Comparison of ENCODE assay signal across 24 cellular contexts in genomic region chr9:137136261-137136925, GRCh38. TPM values are rescaled to one million over a fixed set of nuclear protein-coding genes. Genes with fewer than 3 reads are reported as not detected.
DNase-seq lines count a peak whose midpoint lies in the region; ATAC-seq and TF ChIP-seq lines count a peak whose summit lies in the region.
"Had no signal": no experiment of that assay in that cellular context is flagged by ENCODE, and none has a peak within 500 bp of the region (broad histone marks: within the 10 kb centered on the region; RNA-seq: fewer than 3 reads in every experiment).

No MANE protein-coding gene starts in this region.

- no peak overlapping the region for H3K4me3 Mint-ChIP-seq in endodermal cell
- H3K4me3 Mint-ChIP-seq: CD4-positive, alpha-beta memory T cell; HFFc6 had no signal

- TF ChIP-seq CTCF in endodermal cell (conservative IDR thresholded peaks at IDR 0.05), result no peak

- H3K36me3 Mint-ChIP-seq in endodermal cell (ENCODE audit: low read depth), result no peaks in the 10 kb centered on the region
- H3K36me3 Mint-ChIP-seq: CD4-positive, alpha-beta memory T cell had no signal

- H3K4me1 Mint-ChIP-seq in endodermal cell, result no peaks in the 10 kb centered on the region

- no peak overlapping the region for H3K4me2 ChIP-seq in mesenchymal stem cell (ENCODE audit: low read length, poor library complexity, severe bottlenecking)

- no peak overlapping the region for H3K4ac ChIP-seq in mesenchymal stem cell (ENCODE audit: low read depth in 1 of 2, low read length in 2 of 2)

- no peak overlapping the region for H3K23ac ChIP-seq in mesenchymal stem cell (ENCODE audit: low read length in 2 of 2)

- H2AK5ac ChIP-seq in mesenchymal stem cell (ENCODE audit: low read length, severe bottlenecking), result no peak overlapping the region

- WGBS in endodermal cell (ENCODE audit: insufficient coverage in 1 of 2, insufficient read length in 1 of 2), 2 experiments, result 45 to 53% methylated on average over 23 to 28 of the region's 28 CpGs
- WGBS in mesenchymal stem cell, result 45% methylated on average over 28 of the region's 28 CpGs

- H3K9ac ChIP-seq in endodermal cell (ENCODE audit: extremely low read depth, low read length, poor library complexity, severe bottlenecking) (no peak overlapping the region), mesenchymal stem cell (ENCODE audit: low read length) (no peak overlapping the region)

- H3K27me3 Mint-ChIP-seq in endodermal cell (ENCODE audit: insufficient read depth), result peaks cover 78% of the 10 kb centered on the region

- H3K27ac Mint-ChIP-seq in endodermal cell, result no peak overlapping the region
- H3K27ac Mint-ChIP-seq: activated T-helper 2 cell treated with anti-CD3 and anti-CD28 coated beads, Interferon-gamma antibody, Interleukin-2, Interleukin-4, amounts not matched to agents 10 μg/mL and 5 μg/mL and 100 μg/mL, durations not matched to agents 14 hours and 24 hours and 36 hours; HFFc6 had no signal

- H2AFZ ChIP-seq in mesenchymal stem cell (ENCODE audit: low read depth, low read length), result no peak overlapping the region

- no peak overlapping the region for H2BK120ac ChIP-seq in mesenchymal stem cell (ENCODE audit: low read depth, low read length)

- H3K14ac ChIP-seq in mesenchymal stem cell (ENCODE audit: low read length in 2 of 2), result no peak overlapping the region

- H3K4me3 ChIP-seq in endodermal cell (ENCODE audit: low read length) (no peak overlapping the region), mesenchymal stem cell (ENCODE audit: insufficient read depth in 1 of 2, low read depth in 1 of 2, low read length in 2 of 2) (no peak overlapping the region)
- H3K4me3 ChIP-seq: gastroesophageal sphincter, ovary, tibial nerve had no signal

- H3K18ac ChIP-seq in mesenchymal stem cell (ENCODE audit: low read depth in 1 of 2, low read length in 2 of 2), result no peak overlapping the region

- peaks cover 83% of the 10 kb centered on the region for H3K27me3 ChIP-seq in endodermal cell (ENCODE audit: control insufficient read depth, insufficient read depth, low read length, poor library complexity, severe bottlenecking)
- H3K27me3 ChIP-seq in mesenchymal stem cell (ENCODE audit: control insufficient read depth in 1 of 2, insufficient read depth in 1 of 2, low read length in 2 of 2), result peaks cover 49 to 54% of the 10 kb centered on the region in 2 experiments

- no peaks in the 10 kb centered on the region for H3K79me1 ChIP-seq in mesenchymal stem cell (replicated peaks; ENCODE audit: low read length, poor library complexity, severe bottlenecking)

- no peak overlapping the region for H4K91ac ChIP-seq in mesenchymal stem cell (ENCODE audit: low read length)

- no peak overlapping the region for H2BK15ac ChIP-seq in mesenchymal stem cell (ENCODE audit: low read depth, poor library complexity, severe bottlenecking)

- no peak overlapping the region for H2BK12ac ChIP-seq in mesenchymal stem cell (ENCODE audit: low read length in 2 of 2)

- DNase-seq in Right ventricle myocardium inferior (ENCODE audit: missing footprints), result peak; percentile 59
- no peak for DNase-seq in left ventricle myocardium superior
- DNase-seq in NCI-H345 treated with DMSO at 0.1 percent for 48 hours (lab: John Stamatoyannopoulos, UW; ENCODE audit: unreplicated experiment), result peak; percentile 17
- DNase-seq in endodermal cell, result peak; percentile 60
- no peak for DNase-seq in mesenchymal stem cell
- DNase-seq in activated CD8-positive, alpha-beta memory T cell treated with anti-CD3 and anti-CD28 coated beads, Interleukin-2, amount 50 U/mL, for 4 hours, result no peak
- no peak for DNase-seq in NAMALWA (ENCODE audit: low spot score)
- DNase-seq: activated CD4-positive, alpha-beta T cell treated with anti-CD3 and anti-CD28 coated beads for 1 hour; CD4-positive, alpha-beta memory T cell; HFFc6; NCI-H2029 treated with DMSO at 0.1 percent for 48 hours; OCI-M1; ovary; stimulated activated naive CD8-positive, alpha-beta T cell treated with anti-CD3 and anti-CD28 coated beads, Interleukin-15, Interleukin-2, amounts not matched to agents 100 U/mL and 50 U/mL, for 24 hours had no signal

- H2BK5ac ChIP-seq in mesenchymal stem cell (ENCODE audit: low read depth, low read length, poor library complexity, severe bottlenecking), result no peak overlapping the region

- no peaks in the 10 kb centered on the region for H3K9me3 Mint-ChIP-seq in endodermal cell
- H3K9me3 Mint-ChIP-seq: activated T-helper 2 cell treated with anti-CD3 and anti-CD28 coated beads, Interferon-gamma antibody, Interleukin-2, Interleukin-4, amounts not matched to agents 10 μg/mL and 5 μg/mL and 100 μg/mL, durations not matched to agents 14 hours and 24 hours and 36 hours; HFFc6 had no signal

- intact Hi-C loops in Right ventricle myocardium inferior (cut with DNase I) (no loop called here), left ventricle myocardium superior (cut with micrococcal nuclease) (no loop called here)

- H3K9me3 ChIP-seq in endodermal cell (ENCODE audit: control insufficient read depth, low read length), result no peaks in the 10 kb centered on the region
- H3K9me3 ChIP-seq in mesenchymal stem cell (ENCODE audit: control insufficient read depth, low read length), result no peaks in the 10 kb centered on the region
- H3K9me3 ChIP-seq: ovary had no signal

- H3K4me1 ChIP-seq in endodermal cell (ENCODE audit: control insufficient read depth, insufficient read depth, low read length) (no peaks in the 10 kb centered on the region), mesenchymal stem cell (ENCODE audit: control insufficient read depth, insufficient read depth, low read depth, low read length) (peaks cover 6% of the 10 kb centered on the region)

- H3K36me3 ChIP-seq in endodermal cell (ENCODE audit: control insufficient read depth, insufficient read depth, low read length) (no peaks in the 10 kb centered on the region), mesenchymal stem cell (ENCODE audit: control insufficient read depth in 1 of 2, insufficient read depth in 2 of 2, low read depth in 1 of 2, low read length in 2 of 2) (peaks cover 0 to 8% of the 10 kb centered on the region in 2 experiments)
- H3K36me3 ChIP-seq: gastroesophageal sphincter, ovary, tibial nerve had no signal

- no peak overlapping the region for H4K8ac ChIP-seq in mesenchymal stem cell (ENCODE audit: low read length)

- H3K27ac ChIP-seq in endodermal cell (ENCODE audit: low read depth, low read length) (no peak overlapping the region), mesenchymal stem cell (ENCODE audit: low read length, poor library complexity, severe bottlenecking) (no peak overlapping the region)
- H3K27ac ChIP-seq: gastroesophageal sphincter, ovary, tibial nerve had no signal

- ATAC-seq in Right ventricle myocardium inferior (no peak), left ventricle myocardium superior (no peak), HG02610 (IDR thresholded peaks at IDR 0.05; ENCODE audit: unreplicated experiment) (no peak)
- ATAC-seq: gastroesophageal sphincter; sciatic nerve; stimulated activated naive CD8-positive, alpha-beta T cell treated with anti-CD3 and anti-CD28 coated beads, Interleukin-15, Interleukin-2, amounts not matched to agents 100 U/mL and 50 U/mL, for 24 hours had no signal

RNA-seq across cellular contexts. Expression of gene GRIN1, which starts 2.6 kb away (rescaled TPM):
- total RNA-seq in Right ventricle myocardium inferior (not detected), left ventricle myocardium superior (not detected), endodermal cell (under 1 TPM; 0.35 to 0.73 TPM)
- 0.04 TPM for polyA plus RNA-seq in endodermal cell (2013, experiment 1 of 2)
- polyA plus RNA-seq in endodermal cell (2013, experiment 2 of 2), result 0.12 TPM
- 0.07 TPM for polyA plus RNA-seq in mesenchymal stem cell (2013, experiment 1 of 2)
- polyA plus RNA-seq in mesenchymal stem cell (2013, experiment 2 of 2), result 0.01 TPM
- total RNA-seq: CD4-positive, alpha-beta memory T cell; sciatic nerve had no signal
- polyA plus RNA-seq: CD4-positive, alpha-beta memory T cell; ovary had no signal

RNA-seq across cellular contexts. Expression of gene DPP7, which starts 21.9 kb away (rescaled TPM):
- 143 TPM for total RNA-seq in Right ventricle myocardium inferior
- 155 TPM for total RNA-seq in left ventricle myocardium superior
- total RNA-seq in endodermal cell, result 10 to 100 TPM; 20.1 to 30.6 TPM
- polyA plus RNA-seq in endodermal cell (2013, experiment 1 of 2), result 28.4 TPM
- polyA plus RNA-seq in endodermal cell (2013, experiment 2 of 2), result 21.6 TPM
- polyA plus RNA-seq in mesenchymal stem cell (2013, experiment 1 of 2), result 101 TPM
- 96.2 TPM for polyA plus RNA-seq in mesenchymal stem cell (2013, experiment 2 of 2)

RNA-seq across cellular contexts. Expression of gene LRRC26, which starts 33.5 kb away (rescaled TPM):
- total RNA-seq in Right ventricle myocardium inferior, result not detected
- not detected for total RNA-seq in left ventricle myocardium superior
- total RNA-seq in endodermal cell, result under 1 TPM in 1 of 2 donors, not detected in 1; 0.53 TPM
- 0.39 TPM for polyA plus RNA-seq in endodermal cell (2013, experiment 1 of 2)
- not detected for polyA plus RNA-seq in endodermal cell (2013, experiment 2 of 2)
- polyA plus RNA-seq in mesenchymal stem cell (2013, experiment 1 of 2), result not detected
- not detected for polyA plus RNA-seq in mesenchymal stem cell (2013, experiment 2 of 2)
- total RNA-seq: CD4-positive, alpha-beta memory T cell; HFFc6; MCF 10A; sciatic nerve; T-helper 2 cell treated with Interferon-gamma antibody and Interleukin-4, amounts not matched to agents 100 ng/mL and 5 ng/mL, for 36 hours; tibial nerve had no signal
- polyA plus RNA-seq: CD4-positive, alpha-beta memory T cell; ovary had no signal

RNA-seq across cellular contexts. Expression of gene TMEM210, which starts 35.5 kb away (rescaled TPM):
- not detected for total RNA-seq in Right ventricle myocardium inferior
- total RNA-seq in left ventricle myocardium superior, result not detected
- total RNA-seq in endodermal cell, result under 1 TPM in 1 of 2 donors, not detected in 1; 0.62 TPM
- polyA plus RNA-seq in endodermal cell (2013, experiment 1 of 2), result not detected
- not detected for polyA plus RNA-seq in endodermal cell (2013, experiment 2 of 2)
- not detected for polyA plus RNA-seq in mesenchymal stem cell (2013, experiment 1 of 2)
- not detected for polyA plus RNA-seq in mesenchymal stem cell (2013, experiment 2 of 2)
- total RNA-seq: activated T-helper 2 cell treated with anti-CD3 and anti-CD28 coated beads, Interferon-gamma antibody, Interleukin-2, Interleukin-4, amounts not matched to agents 10 μg/mL and 5 μg/mL and 100 μg/mL, durations not matched to agents 14 hours and 24 hours and 36 hours; bronchial epithelial cell; CD4-positive, alpha-beta memory T cell; gastroesophageal sphincter; HFFc6; MCF 10A; ovary; sciatic nerve; SK-MEL-5; T-helper 2 cell treated with Interferon-gamma antibody and Interleukin-4, amounts not matched to agents 100 ng/mL and 5 ng/mL, for 36 hours; tibial nerve had no signal
- polyA plus RNA-seq: CD4-positive, alpha-beta memory T cell; esophagus; ovary had no signal

RNA-seq across cellular contexts. Expression of gene MAN1B1, which starts 49.6 kb away (rescaled TPM):
- total RNA-seq in Right ventricle myocardium inferior, result 20.4 TPM
- total RNA-seq in left ventricle myocardium superior, result 21.4 TPM
- total RNA-seq in endodermal cell, result 10 to 100 TPM; 62.1 to 63.5 TPM
- 44.7 TPM for polyA plus RNA-seq in endodermal cell (2013, experiment 1 of 2)
- 43.9 TPM for polyA plus RNA-seq in endodermal cell (2013, experiment 2 of 2)
- 67.1 TPM for polyA plus RNA-seq in mesenchymal stem cell (2013, experiment 1 of 2)
- 66.3 TPM for polyA plus RNA-seq in mesenchymal stem cell (2013, experiment 2 of 2)

Comparison
In these comparisons a context has a peak if more than half of its experiments do, and no peak if none do; other contexts are left out.
1. DNase-seq: peak in Right ventricle myocardium inferior (single experiment), NCI-H345 treated with DMSO at 0.1 percent for 48 hours (single experiment) and endodermal cell (single experiment); none in left ventricle myocardium superior (single experiment), mesenchymal stem cell (single experiment), activated CD8-positive, alpha-beta memory T cell treated with anti-CD3 and anti-CD28 coated beads, Interleukin-2, amount 50 U/mL, for 4 hours (single experiment) and NAMALWA (single experiment).